21 cellular contexts compared by ENCODE assay signal in genomic region chr15:40438712-40439111, GRCh38. TPM values are rescaled to one million over a fixed set of nuclear protein-coding genes. Genes with fewer than 3 reads are reported as not detected.
DNase-seq lines count a peak whose midpoint lies in the region; ATAC-seq, FAIRE-seq and TF ChIP-seq lines count a peak whose summit lies in the region.
"Had no signal": no experiment of that assay in that cellular context is flagged by ENCODE, and none has a peak within 500 bp of the region (broad histone marks: within the 10 kb centered on the region; RNA-seq: fewer than 3 reads in every experiment).

No MANE protein-coding gene starts in this region.

- H3K9me3 ChIP-seq in HepG2 (ENCODE audit: low read length) = no peaks in the 10 kb centered on the region
- no peaks in the 10 kb centered on the region for H3K9me3 ChIP-seq in right lobe of liver
- no peaks in the 10 kb centered on the region for H3K9me3 ChIP-seq in astrocyte (ENCODE audit: insufficient read depth, low read depth, low read length)
- H3K9me3 ChIP-seq in iPS-20b (ENCODE audit: insufficient read depth, low read depth, low read length) = no peaks in the 10 kb centered on the region
- H3K9me3 ChIP-seq: A549, gastroesophageal sphincter, neutrophil had no signal

- BruUV-seq in HepG2 (replicated peaks; lab: Mats Ljungman, UMichigan) = no TSS peak

- DNase-seq in HepG2 (ENCODE audit: low spot score) = no peak
- no peak for DNase-seq in right lobe of liver
- no peak for DNase-seq in astrocyte (ENCODE audit: low read depth)
- DNase-seq in SHP77 (lab: John Stamatoyannopoulos, UW) = no peak
- no peak for DNase-seq in coronary artery (ENCODE audit: low spot score)
- no peak for DNase-seq in RPMI8226
- DNase-seq: activated CD4-positive, alpha-beta T cell treated with anti-CD3 and anti-CD28 coated beads, Interleukin-2, amount 10 ng/mL, durations not matched to agents 7 days and 5 days; activated CD8-positive, alpha-beta memory T cell treated with anti-CD3 and anti-CD28 coated beads, Interleukin-2, amount 50 U/mL, for 48 hours; activated naive CD4-positive, alpha-beta T cell; dermis blood vessel endothelial cell; NCI-H1092 had no signal

- H3K4me1 Mint-ChIP-seq in astrocyte (ENCODE audit: low read depth, unreplicated experiment) = peaks cover 24% of the 10 kb centered on the region

- H3K4me2 ChIP-seq in HepG2 (ENCODE audit: low read depth, low read length) (peak overlapping the region; percentile 96), astrocyte (ENCODE audit: low read length) (no peak overlapping the region)

- 16% methylated on average over 12 of the region's 12 CpGs for WGBS in HepG2 (ENCODE audit: low lambda C conversion rate)
- 61% methylated on average over 9 of the region's 12 CpGs for whole genome bisulfite sequencing in right lobe of liver (ENCODE audit: insufficient coverage, low coverage, low lambda C conversion rate, missing lambda C conversion rate)

- H3K9me3 Mint-ChIP-seq in astrocyte (ENCODE audit: unreplicated experiment) = no peaks in the 10 kb centered on the region
- H3K9me3 Mint-ChIP-seq: activated CD4-positive, alpha-beta T cell treated with anti-CD3 and anti-CD28 coated beads, Interleukin-2, amount 10 ng/mL, durations not matched to agents 7 days and 5 days; memory B cell had no signal

- peaks cover 5 to 54% of the 10 kb centered on the region in 2 experiments; a peak in 4 of 5 replicates for H3K27me3 ChIP-seq in HepG2 (ENCODE audit: control insufficient read depth in 1 of 2, insufficient read depth in 2 of 2, low read length in 2 of 2)
- no peaks in the 10 kb centered on the region for H3K27me3 ChIP-seq in right lobe of liver
- peaks cover 59% of the 10 kb centered on the region for H3K27me3 ChIP-seq in astrocyte (ENCODE audit: insufficient read depth, low read length)
- peaks cover 63% of the 10 kb centered on the region for H3K27me3 ChIP-seq in iPS-20b (ENCODE audit: insufficient read depth, low read length)

- H3K36me3 ChIP-seq in HepG2 (replicated peaks in 1 of 2; ENCODE audit: control insufficient read depth in 1 of 2, insufficient read depth in 2 of 2, low read length in 2 of 2) (no peaks in the 10 kb centered on the region), right lobe of liver (no peaks in the 10 kb centered on the region), astrocyte (ENCODE audit: insufficient read depth, low read length) (no peaks in the 10 kb centered on the region), iPS-20b (ENCODE audit: insufficient read depth, low read depth, low read length) (no peaks in the 10 kb centered on the region)
- H3K36me3 ChIP-seq: gastroesophageal sphincter, neutrophil had no signal

- no peak overlapping the region for H3K27ac ChIP-seq in HepG2 (ENCODE audit: extremely low read length, insufficient read depth, low read length)
- no peak overlapping the region for H3K27ac ChIP-seq in right lobe of liver
- H3K27ac ChIP-seq in astrocyte (ENCODE audit: low read depth, low read length) = no peak overlapping the region
- H3K27ac ChIP-seq in iPS-20b (ENCODE audit: low read length) = no peak overlapping the region
- no peak overlapping the region for H3K27ac ChIP-seq in coronary artery
- H3K27ac ChIP-seq: gastroesophageal sphincter, KMS-11 had no signal

- TF ChIP-seq CTCF in HepG2 (CRISPR knock-in tag; IDR thresholded peaks at IDR 0.05) (no peak), right lobe of liver (IDR thresholded peaks at IDR 0.05) (no peak), astrocyte (IDR thresholded peaks at IDR 0.05; ENCODE audit: insufficient read depth, low read depth, low read length) (no peak), coronary artery (IDR thresholded peaks at IDR 0.05) (no peak)

- peak overlapping the region; percentile 89 for H3K4me3 Mint-ChIP-seq in astrocyte (ENCODE audit: unreplicated experiment)
- H3K4me3 Mint-ChIP-seq: memory B cell had no signal

- H3K79me2 ChIP-seq in HepG2 (ENCODE audit: insufficient read depth, low read length) (peaks cover 16% of the 10 kb centered on the region), astrocyte (ENCODE audit: insufficient read depth, low read length) (peaks cover 15% of the 10 kb centered on the region)

- CTCF ChIA-PET in HepG2 (lab: Yijun Ruan, JAX; ENCODE audit: low intra/inter-chr PET ratio, low total read pairs) = interaction anchor here (1.2 kb wide), 1 partner anchor 164 kb away, joined by 3 read pairs; no protein-coding TSS in a partner anchor

- no peak overlapping the region for H2AFZ ChIP-seq in HepG2 (ENCODE audit: low read length)
- H2AFZ ChIP-seq in astrocyte (ENCODE audit: low read depth, low read length) = no peak overlapping the region

- no peak for TF ChIP-seq POLR2A in HepG2 (IDR thresholded peaks at IDR 0.05; ENCODE audit: insufficient read depth in 1 of 2, low read depth in 2 of 2, low read length in 2 of 2)
- TF ChIP-seq POLR2A in right lobe of liver (IDR thresholded peaks at IDR 0.05) = no peak

- 0 out of 3 replicates have a peak, but pooled peaks have one; percentile 2 for ATAC-seq in HepG2
- ATAC-seq in right lobe of liver = no peak
- ATAC-seq in HG03342 (IDR thresholded peaks at IDR 0.05; ENCODE audit: unreplicated experiment) = no peak
- ATAC-seq: gastroesophageal sphincter, right cardiac atrium had no signal

- intact Hi-C loops in HepG2 (cut with micrococcal nuclease; ENCODE audit: unreplicated experiment) = no loop called here
- intact Hi-C loops in right lobe of liver (cut with DNase I) = no loop called here

- in situ Hi-C loops in HepG2 (cut with HindIII; ENCODE audit: extremely low pct_ligation_motif_present, low pct_unique_long_range_greater_than_20kb) = no loop called here

- TF ChIP-seq EP300 in HepG2 (IDR thresholded peaks at IDR 0.05; ENCODE audit: low read depth in 2 of 2, low read length in 2 of 2) (no peak), HepG2 (CRISPR knock-in tag; IDR thresholded peaks at IDR 0.05; ENCODE audit: borderline replicate concordance) (no peak)

- H4K20me1 ChIP-seq in HepG2 (ENCODE audit: insufficient read depth, low read length) = peaks cover 11% of the 10 kb centered on the region; the same call in 1 of the 2 replicates
- peaks cover 15% of the 10 kb centered on the region for H4K20me1 ChIP-seq in astrocyte (ENCODE audit: insufficient read depth, low read length)

- peaks cover 72% of the 10 kb centered on the region for H3K4me1 ChIP-seq in HepG2 (ENCODE audit: insufficient read depth, low read length)
- H3K4me1 ChIP-seq in right lobe of liver = peaks cover 0 to 14% (median 2%) of the 10 kb centered on the region in 4 donors
- peaks cover 24% of the 10 kb centered on the region for H3K4me1 ChIP-seq in astrocyte (ENCODE audit: insufficient read depth, low read length)
- peaks cover 37% of the 10 kb centered on the region for H3K4me1 ChIP-seq in iPS-20b (ENCODE audit: insufficient read depth, low read length)

- H3K4me3 ChIP-seq in HepG2 (replicated peaks in 1 of 3; ENCODE audit: insufficient read depth in 1 of 3, low read depth in 2 of 3, low read length in 3 of 3) = peak overlapping the region in 2 of 3 experiments; percentile 2 to 77; a peak in 2 of 6 replicates
- H3K4me3 ChIP-seq in right lobe of liver = no peak overlapping the region
- H3K4me3 ChIP-seq in astrocyte (ENCODE audit: insufficient read depth, low read depth, low read length) = no peak overlapping the region
- H3K4me3 ChIP-seq in iPS-20b (ENCODE audit: low read length) = peak overlapping the region; percentile 92
- H3K4me3 ChIP-seq in coronary artery = no peak overlapping the region
- H3K4me3 ChIP-seq: A549, gastroesophageal sphincter had no signal

- FAIRE-seq in HepG2 (lab: Jason Lieb, UNC) (no peak), astrocyte (lab: Jason Lieb, UNC) (no peak)
- FAIRE-seq: A549, TTC549 had no signal

- no peak for TF ChIP-seq RAD21 in HepG2 (CRISPR knock-in tag; IDR thresholded peaks at IDR 0.05)

- POLR2A ChIA-PET in HepG2 (lab: Yijun Ruan, JAX) = interaction anchor here (2.7 kb wide), 1 partner anchor 33 kb away, joined by 15 read pairs; the partner anchor contains the start of gene IVD

- no peak overlapping the region for H3K9ac ChIP-seq in HepG2 (ENCODE audit: insufficient read depth, low read depth, low read length)
- H3K9ac ChIP-seq in astrocyte (ENCODE audit: low read length) = no peak overlapping the region
- H3K9ac ChIP-seq in iPS-20b (ENCODE audit: low read depth, low read length) = peak overlapping the region; percentile 94; the same call in 1 of the 2 replicates
- H3K9ac ChIP-seq: KMS-11 had no signal

- H3K36me3 Mint-ChIP-seq in astrocyte (ENCODE audit: low read depth, unreplicated experiment) = peaks cover 3% of the 10 kb centered on the region

- H3K27ac Mint-ChIP-seq in astrocyte (ENCODE audit: unreplicated experiment) = peak overlapping the region; percentile 62
- H3K27ac Mint-ChIP-seq: activated CD4-positive, alpha-beta T cell treated with anti-CD3 and anti-CD28 coated beads, Interleukin-2, amount 10 ng/mL, durations not matched to agents 7 days and 5 days; CD14-positive monocyte had no signal

- peaks cover 29% of the 10 kb centered on the region for H3K27me3 Mint-ChIP-seq in astrocyte (ENCODE audit: low read depth, unreplicated experiment)

RNA-seq across cellular contexts. Expression of gene BAHD1, which starts 2.0 kb away (rescaled TPM):
- total RNA-seq in HepG2 (2016; rRNA removed; fragmentation: Illumina TruSeq; extraction: Trizol) (8.1 and 8.7 TPM in 2 replicates), right lobe of liver (10 to 100 TPM in 1 of 6 experiments, 1 to 10 TPM in 5; 6.5 to 10.5 (median 9.0) TPM), astrocyte (30.4 and 32.2 TPM in 2 replicates)
- 1.8 and 1.9 TPM in 2 replicates for total RNA-seq in HepG2 (2016; cell fraction: cytosol; rRNA removed; fragmentation: Illumina TruSeq; extraction: Trizol; ENCODE audit: low read depth)
- total RNA-seq in HepG2 (2016; cell fraction: insoluble cytoplasmic fraction; rRNA removed; fragmentation: Illumina TruSeq; extraction: Trizol) = 7.1 and 8.8 TPM in 2 replicates
- 4.5 and 4.7 TPM in 2 replicates for total RNA-seq in HepG2 (2016; cell fraction: membrane; rRNA removed; fragmentation: Illumina TruSeq; extraction: Trizol)
- total RNA-seq in HepG2 (2016; cell fraction: nucleus; rRNA removed; fragmentation: Illumina TruSeq; extraction: Trizol) = 9.6 and 13.1 TPM in 2 replicates
- polyA plus RNA-seq in HepG2 (2011; rRNA removed) = 3.3 and 3.8 TPM in 2 replicates
- polyA plus RNA-seq in HepG2 (2011; cell fraction: cytosol; rRNA removed) = 2.3 and 2.4 TPM in 2 replicates
- polyA plus RNA-seq in HepG2 (2011; cell fraction: nucleus; rRNA removed) = 9.7 and 10.3 TPM in 2 replicates
- 6.2 and 8.0 TPM in 2 replicates for polyA plus RNA-seq in HepG2 (2012)
- 0.53 and 0.62 TPM in 2 replicates for polyA plus RNA-seq in HepG2 (2016; cell fraction: cytosol; fragmentation: Illumina TruSeq; extraction: Trizol; ENCODE audit: low read depth)
- polyA plus RNA-seq in HepG2 (2016; cell fraction: insoluble cytoplasmic fraction; fragmentation: Illumina TruSeq; extraction: Trizol; ENCODE audit: low read depth) = 8.2 and 10.1 TPM in 2 replicates
- polyA plus RNA-seq in HepG2 (2016; cell fraction: membrane; fragmentation: Illumina TruSeq; extraction: Trizol; ENCODE audit: low read depth) = 2.1 and 2.2 TPM in 2 replicates
- polyA plus RNA-seq in HepG2 (2016; cell fraction: nucleus; fragmentation: Illumina TruSeq; extraction: Trizol; ENCODE audit: insufficient read depth, low read depth) = 14.7 and 18.8 TPM in 2 replicates
- 6.1 and 10.5 TPM in 2 replicates for polyA minus RNA-seq in HepG2 (2011; rRNA and poly(A)+ RNA removed; ENCODE audit: low replicate concordance)
- polyA minus RNA-seq in HepG2 (2011; cell fraction: cytosol; rRNA and poly(A)+ RNA removed) = 3.0 and 3.5 TPM in 2 replicates
- polyA minus RNA-seq in HepG2 (2011; cell fraction: nucleus; rRNA and poly(A)+ RNA removed) = 5.3 and 9.8 TPM in 2 replicates

RNA-seq across cellular contexts. Expression of gene CHST14, which starts 32.1 kb away (rescaled TPM):
- total RNA-seq in HepG2 (2016; rRNA removed; fragmentation: Illumina TruSeq; extraction: Trizol) (6.4 and 12.4 TPM in 2 replicates), right lobe of liver (1 to 10 TPM; 2.9 to 5.7 (median 4.8) TPM), astrocyte (25.7 and 26.4 TPM in 2 replicates)
- total RNA-seq in HepG2 (2016; cell fraction: cytosol; rRNA removed; fragmentation: Illumina TruSeq; extraction: Trizol; ENCODE audit: low read depth) = 1.7 and 1.9 TPM in 2 replicates
- total RNA-seq in HepG2 (2016; cell fraction: insoluble cytoplasmic fraction; rRNA removed; fragmentation: Illumina TruSeq; extraction: Trizol) = 5.9 and 12.8 TPM in 2 replicates
- total RNA-seq in HepG2 (2016; cell fraction: membrane; rRNA removed; fragmentation: Illumina TruSeq; extraction: Trizol) = 6.3 and 7.3 TPM in 2 replicates
- 12.7 and 15.0 TPM in 2 replicates for total RNA-seq in HepG2 (2016; cell fraction: nucleus; rRNA removed; fragmentation: Illumina TruSeq; extraction: Trizol)
- 8.6 and 8.9 TPM in 2 replicates for polyA plus RNA-seq in HepG2 (2011; rRNA removed)
- polyA plus RNA-seq in HepG2 (2011; cell fraction: cytosol; rRNA removed) = 9.6 and 9.8 TPM in 2 replicates
- polyA plus RNA-seq in HepG2 (2011; cell fraction: nucleus; rRNA removed) = 4.4 and 4.5 TPM in 2 replicates
- polyA plus RNA-seq in HepG2 (2012) = 9.6 and 9.8 TPM in 2 replicates
- 3.1 and 3.8 TPM in 2 replicates for polyA plus RNA-seq in HepG2 (2016; cell fraction: cytosol; fragmentation: Illumina TruSeq; extraction: Trizol; ENCODE audit: low read depth)
- 10.8 and 12.3 TPM in 2 replicates for polyA plus RNA-seq in HepG2 (2016; cell fraction: insoluble cytoplasmic fraction; fragmentation: Illumina TruSeq; extraction: Trizol; ENCODE audit: low read depth)
- polyA plus RNA-seq in HepG2 (2016; cell fraction: membrane; fragmentation: Illumina TruSeq; extraction: Trizol; ENCODE audit: low read depth) = 6.3 and 7.2 TPM in 2 replicates
- 35.3 and 38.8 TPM in 2 replicates for polyA plus RNA-seq in HepG2 (2016; cell fraction: nucleus; fragmentation: Illumina TruSeq; extraction: Trizol; ENCODE audit: insufficient read depth, low read depth)
- 10.7 and 13.2 TPM in 2 replicates for polyA minus RNA-seq in HepG2 (2011; rRNA and poly(A)+ RNA removed; ENCODE audit: low replicate concordance)
- 7.1 and 8.4 TPM in 2 replicates for polyA minus RNA-seq in HepG2 (2011; cell fraction: cytosol; rRNA and poly(A)+ RNA removed)
- 3.0 and 3.2 TPM in 2 replicates for polyA minus RNA-seq in HepG2 (2011; cell fraction: nucleus; rRNA and poly(A)+ RNA removed)

RNA-seq across cellular contexts. Expression of gene IVD, which starts 33.1 kb away (rescaled TPM):
- total RNA-seq in HepG2 (2016; rRNA removed; fragmentation: Illumina TruSeq; extraction: Trizol) (48.0 and 61.3 TPM in 2 replicates), right lobe of liver (100 to 1,000 TPM in 3 of 6 experiments, 10 to 100 TPM in 3; 89.7 to 231 (median 122) TPM), astrocyte (53.6 and 55.1 TPM in 2 replicates)
- total RNA-seq in HepG2 (2016; cell fraction: cytosol; rRNA removed; fragmentation: Illumina TruSeq; extraction: Trizol; ENCODE audit: low read depth) = 10.0 and 11.4 TPM in 2 replicates
- total RNA-seq in HepG2 (2016; cell fraction: insoluble cytoplasmic fraction; rRNA removed; fragmentation: Illumina TruSeq; extraction: Trizol) = 52.6 and 57.5 TPM in 2 replicates
- 16.7 and 18.2 TPM in 2 replicates for total RNA-seq in HepG2 (2016; cell fraction: membrane; rRNA removed; fragmentation: Illumina TruSeq; extraction: Trizol)
- total RNA-seq in HepG2 (2016; cell fraction: nucleus; rRNA removed; fragmentation: Illumina TruSeq; extraction: Trizol) = 53.6 and 56.9 TPM in 2 replicates
- 53.9 and 56.6 TPM in 2 replicates for polyA plus RNA-seq in HepG2 (2011; rRNA removed)
- 51.5 and 58.7 TPM in 2 replicates for polyA plus RNA-seq in HepG2 (2011; cell fraction: cytosol; rRNA removed)
- polyA plus RNA-seq in HepG2 (2011; cell fraction: nucleus; rRNA removed) = 50.0 and 59.6 TPM in 2 replicates
- 38.1 and 46.1 TPM in 2 replicates for polyA plus RNA-seq in HepG2 (2012)
- polyA plus RNA-seq in HepG2 (2016; cell fraction: cytosol; fragmentation: Illumina TruSeq; extraction: Trizol; ENCODE audit: low read depth) = 4.8 and 5.5 TPM in 2 replicates
- polyA plus RNA-seq in HepG2 (2016; cell fraction: insoluble cytoplasmic fraction; fragmentation: Illumina TruSeq; extraction: Trizol; ENCODE audit: low read depth) = 49.0 and 58.9 TPM in 2 replicates
- polyA plus RNA-seq in HepG2 (2016; cell fraction: membrane; fragmentation: Illumina TruSeq; extraction: Trizol; ENCODE audit: low read depth) = 9.2 and 11.0 TPM in 2 replicates
- 72.4 and 89.1 TPM in 2 replicates for polyA plus RNA-seq in HepG2 (2016; cell fraction: nucleus; fragmentation: Illumina TruSeq; extraction: Trizol; ENCODE audit: insufficient read depth, low read depth)
- polyA minus RNA-seq in HepG2 (2011; rRNA and poly(A)+ RNA removed; ENCODE audit: low replicate concordance) = 75.5 and 101 TPM in 2 replicates
- polyA minus RNA-seq in HepG2 (2011; cell fraction: cytosol; rRNA and poly(A)+ RNA removed) = 31.7 and 40.8 TPM in 2 replicates
- 71.8 and 74.3 TPM in 2 replicates for polyA minus RNA-seq in HepG2 (2011; cell fraction: nucleus; rRNA and poly(A)+ RNA removed)

RNA-seq across cellular contexts. Expression of gene KNSTRN, which starts 56.2 kb away (rescaled TPM):
- total RNA-seq in HepG2 (2016; rRNA removed; fragmentation: Illumina TruSeq; extraction: Trizol) (62.3 and 82.1 TPM in 2 replicates), right lobe of liver (10 to 100 TPM in 4 of 6 experiments, 1 to 10 TPM in 2; 5.4 to 17.2 (median 11.2) TPM), astrocyte (32.9 and 37.8 TPM in 2 replicates)
- total RNA-seq in HepG2 (2016; cell fraction: cytosol; rRNA removed; fragmentation: Illumina TruSeq; extraction: Trizol; ENCODE audit: low read depth) = 28.6 and 31.3 TPM in 2 replicates
- total RNA-seq in HepG2 (2016; cell fraction: insoluble cytoplasmic fraction; rRNA removed; fragmentation: Illumina TruSeq; extraction: Trizol) = 60.3 and 80.7 TPM in 2 replicates
- total RNA-seq in HepG2 (2016; cell fraction: membrane; rRNA removed; fragmentation: Illumina TruSeq; extraction: Trizol) = 43.2 and 48.2 TPM in 2 replicates
- total RNA-seq in HepG2 (2016; cell fraction: nucleus; rRNA removed; fragmentation: Illumina TruSeq; extraction: Trizol) = 31.0 and 33.7 TPM in 2 replicates
- 12.9 and 20.3 TPM in 2 replicates for polyA plus RNA-seq in HepG2 (2011; rRNA removed)
- polyA plus RNA-seq in HepG2 (2011; cell fraction: cytosol; rRNA removed) = 11.9 and 12.5 TPM in 2 replicates
- 10.3 and 10.6 TPM in 2 replicates for polyA plus RNA-seq in HepG2 (2011; cell fraction: nucleus; rRNA removed)
- 13.8 and 21.5 TPM in 2 replicates for polyA plus RNA-seq in HepG2 (2012)
- polyA plus RNA-seq in HepG2 (2016; cell fraction: cytosol; fragmentation: Illumina TruSeq; extraction: Trizol; ENCODE audit: low read depth) = 15.1 and 18.4 TPM in 2 replicates
- 70.7 and 72.8 TPM in 2 replicates for polyA plus RNA-seq in HepG2 (2016; cell fraction: insoluble cytoplasmic fraction; fragmentation: Illumina TruSeq; extraction: Trizol; ENCODE audit: low read depth)
- 25.7 and 26.6 TPM in 2 replicates for polyA plus RNA-seq in HepG2 (2016; cell fraction: membrane; fragmentation: Illumina TruSeq; extraction: Trizol; ENCODE audit: low read depth)
- 48.7 and 55.8 TPM in 2 replicates for polyA plus RNA-seq in HepG2 (2016; cell fraction: nucleus; fragmentation: Illumina TruSeq; extraction: Trizol; ENCODE audit: insufficient read depth, low read depth)
- 9.8 and 86.6 TPM in 2 replicates for polyA minus RNA-seq in HepG2 (2011; rRNA and poly(A)+ RNA removed; ENCODE audit: low replicate concordance)
- 9.2 and 11.1 TPM in 2 replicates for polyA minus RNA-seq in HepG2 (2011; cell fraction: cytosol; rRNA and poly(A)+ RNA removed)
- 17.2 and 23.4 TPM in 2 replicates for polyA minus RNA-seq in HepG2 (2011; cell fraction: nucleus; rRNA and poly(A)+ RNA removed)

Comparison
In these comparisons a context has a peak if more than half of its experiments do, and no peak if none do; other contexts are left out.
1. H3K4me3 ChIP-seq: peak in HepG2 (2 of 3) and iPS-20b (single experiment); none in right lobe of liver (0 of 3), astrocyte (single experiment) and coronary artery (single experiment).